12 cellular contexts compared by ENCODE assay signal in the genomic region with DNA sequence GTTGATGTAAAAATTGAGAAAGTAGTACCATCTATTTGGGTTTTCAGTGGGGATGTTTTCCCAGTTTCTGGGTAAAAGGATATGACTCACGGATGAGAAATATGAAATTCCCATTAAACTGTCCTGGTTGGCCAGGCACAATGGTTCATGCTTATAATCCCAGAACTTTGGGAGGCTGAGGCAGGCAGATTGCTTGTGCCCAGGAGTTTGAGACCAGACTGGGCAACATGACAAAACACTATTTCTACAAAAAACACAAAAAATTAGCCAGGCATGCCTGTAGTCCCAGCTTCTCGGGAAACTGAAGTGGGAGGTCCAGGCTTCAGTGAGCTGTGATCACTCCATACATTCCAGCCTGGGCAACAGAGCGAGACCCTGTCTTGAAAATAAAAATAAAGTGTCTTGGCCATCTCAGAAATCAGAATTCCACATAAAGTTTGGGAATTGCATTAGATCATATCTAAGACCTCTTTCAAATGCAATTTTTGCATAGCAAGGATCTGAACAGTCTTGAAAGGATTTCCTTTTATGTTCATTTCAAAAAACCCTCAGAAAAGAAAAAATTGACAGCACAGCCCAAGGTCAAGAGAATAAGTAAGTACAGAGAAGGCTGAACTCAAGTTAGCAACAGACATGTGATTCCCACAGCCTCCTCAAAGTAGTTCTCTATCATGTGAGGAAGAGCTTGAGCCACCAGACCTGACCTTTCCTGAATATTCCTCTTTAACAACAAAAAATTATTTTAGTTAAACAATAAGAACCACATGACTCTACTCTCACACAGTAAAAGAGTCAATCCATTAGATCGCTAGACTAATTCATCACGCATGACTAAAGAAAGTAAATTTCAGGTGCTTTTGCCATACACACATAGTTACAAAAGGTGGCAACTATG.
A peak's percentile ranks its signal among the peaks of the same experiment; 100 is the strongest.
DNase-seq lines count a peak whose midpoint lies in the region; ATAC-seq and TF ChIP-seq lines count a peak whose summit lies in the region.
"Had no signal": no experiment of that assay in that cellular context is flagged by ENCODE, and none has a peak within 500 bp of the region (broad histone marks: within the 10 kb centered on the region; RNA-seq: fewer than 3 reads in every experiment).

No MANE protein-coding gene starts in this region.

- CTCF ChIA-PET in naive thymus-derived CD4-positive, alpha-beta T cell (lab: Charles Lee), result no interaction called here

- ATAC-seq in psoas muscle, result no peak
- no peak for ATAC-seq in HG03196 (IDR thresholded peaks at IDR 0.05; ENCODE audit: unreplicated experiment)
- ATAC-seq in naive thymus-derived CD4-positive, alpha-beta T cell, result no peak
- ATAC-seq: sciatic nerve had no signal

- no peaks in the 10 kb centered on the region for H3K9me3 ChIP-seq in psoas muscle
- no peaks in the 10 kb centered on the region for H3K9me3 ChIP-seq in naive thymus-derived CD4-positive, alpha-beta T cell (ENCODE audit: control insufficient read depth in 2 of 3, low read length in 3 of 3)

- 71 to 77% (median 75%) methylated on average over 5 of the region's 5 CpGs for WGBS in psoas muscle, 3 donors

- H3K4me3 Mint-ChIP-seq in naive thymus-derived CD4-positive, alpha-beta T cell, result no peak overlapping the region
- H3K4me3 Mint-ChIP-seq: activated naive CD4-positive, alpha-beta T cell treated with anti-CD3 and anti-CD28 coated beads, Interleukin-2, amount 10 ng/mL, durations not matched to agents 7 days and 5 days; CD4-positive, CD25-positive, alpha-beta regulatory T cell had no signal

- no peaks in the 10 kb centered on the region for H3K36me3 ChIP-seq in psoas muscle (ENCODE audit: insufficient read depth in 1 of 2, low read depth in 1 of 2)
- no peaks in the 10 kb centered on the region for H3K36me3 ChIP-seq in naive thymus-derived CD4-positive, alpha-beta T cell (ENCODE audit: control insufficient read depth in 2 of 3, insufficient read depth in 3 of 3, low read length in 3 of 3)

- DNase-seq in AG10803 (ENCODE audit: low read depth) (peak; percentile 64), RPMI7951 (ENCODE audit: low read depth) (peak; percentile 66), fibroblast of gingiva (ENCODE audit: low read depth) (peak; percentile 13), psoas muscle (no peak), NK-92 (lab: John Stamatoyannopoulos, UW; ENCODE audit: unreplicated experiment) (no peak), ureter (ENCODE audit: low spot score) (no peak)
- DNase-seq in naive thymus-derived CD4-positive, alpha-beta T cell, result no peak
- DNase-seq: activated naive CD4-positive, alpha-beta T cell treated with anti-CD3 and anti-CD28 coated beads, Interleukin-2, amount 10 ng/mL, durations not matched to agents 7 days and 5 days; CD4-positive, CD25-positive, alpha-beta regulatory T cell; NCI-H2029 treated with DMSO at 0.1 percent for 48 hours had no signal

- H3K4me3 ChIP-seq in AG10803 (ENCODE audit: low read length), result no peak overlapping the region
- no peak overlapping the region for H3K4me3 ChIP-seq in psoas muscle
- H3K4me3 ChIP-seq in naive thymus-derived CD4-positive, alpha-beta T cell (ENCODE audit: low read length), result no peak overlapping the region

- POLR2A ChIA-PET in naive thymus-derived CD4-positive, alpha-beta T cell (lab: Charles Lee), result no interaction called here

- H3K27me3 Mint-ChIP-seq in naive thymus-derived CD4-positive, alpha-beta T cell, result peaks cover 5 to 21% (median 9%) of the 10 kb centered on the region in 5 donors
- H3K27me3 Mint-ChIP-seq: CD4-positive, CD25-positive, alpha-beta regulatory T cell had no signal

- H3K27ac ChIP-seq in psoas muscle, result peak overlapping the region; percentile 50
- no peak overlapping the region for H3K27ac ChIP-seq in naive thymus-derived CD4-positive, alpha-beta T cell (ENCODE audit: low read depth, low read length)

- H3K4me1 ChIP-seq in psoas muscle, result peaks cover 28% of the 10 kb centered on the region
- no peaks in the 10 kb centered on the region for H3K4me1 ChIP-seq in naive thymus-derived CD4-positive, alpha-beta T cell (ENCODE audit: control insufficient read depth in 2 of 2, insufficient read depth in 2 of 2, low read length in 2 of 2)

- no peaks in the 10 kb centered on the region for H3K27me3 ChIP-seq in psoas muscle (ENCODE audit: insufficient read depth in 3 of 3, low read length in 2 of 3)
- H3K27me3 ChIP-seq in naive thymus-derived CD4-positive, alpha-beta T cell (ENCODE audit: control insufficient read depth in 2 of 2, insufficient read depth in 2 of 2, low read length in 2 of 2), result no peaks in the 10 kb centered on the region

- H3K36me3 Mint-ChIP-seq in naive thymus-derived CD4-positive, alpha-beta T cell, result no peaks in the 10 kb centered on the region
- H3K36me3 Mint-ChIP-seq: activated naive CD4-positive, alpha-beta T cell treated with anti-CD3 and anti-CD28 coated beads, Interleukin-2, amount 10 ng/mL, durations not matched to agents 7 days and 5 days; CD4-positive, CD25-positive, alpha-beta regulatory T cell had no signal

- no peak overlapping the region for H3K27ac Mint-ChIP-seq in naive thymus-derived CD4-positive, alpha-beta T cell
- H3K27ac Mint-ChIP-seq: activated naive CD4-positive, alpha-beta T cell treated with anti-CD3 and anti-CD28 coated beads, Interleukin-2, amount 10 ng/mL, durations not matched to agents 7 days and 5 days; CD4-positive, CD25-positive, alpha-beta regulatory T cell had no signal

- H3K4me1 Mint-ChIP-seq in naive thymus-derived CD4-positive, alpha-beta T cell, result no peaks in the 10 kb centered on the region
- H3K4me1 Mint-ChIP-seq: activated naive CD4-positive, alpha-beta T cell treated with anti-CD3 and anti-CD28 coated beads, Interleukin-2, amount 10 ng/mL, durations not matched to agents 7 days and 5 days; CD4-positive, CD25-positive, alpha-beta regulatory T cell had no signal

- H3K9me3 Mint-ChIP-seq in naive thymus-derived CD4-positive, alpha-beta T cell, result peaks cover 0 to 5% (median 0%) of the 10 kb centered on the region in 11 donors
- H3K9me3 Mint-ChIP-seq: activated naive CD4-positive, alpha-beta T cell treated with anti-CD3 and anti-CD28 coated beads, Interleukin-2, amount 10 ng/mL, durations not matched to agents 7 days and 5 days had no signal

- intact Hi-C loops in psoas muscle (cut with DNase I), result no loop called here
- intact Hi-C loops in naive thymus-derived CD4-positive, alpha-beta T cell (cut with micrococcal nuclease), result no loop called here

- TF ChIP-seq CTCF in AG10803 (conservative IDR thresholded peaks at IDR 0.05; ENCODE audit: low read length), result no peak
- TF ChIP-seq CTCF in psoas muscle (IDR thresholded peaks at IDR 0.05), result no peak

Comparison
In these comparisons a context has a peak if more than half of its experiments do, and no peak if none do; other contexts are left out.
1. DNase-seq: peak in AG10803 (single experiment), RPMI7951 (single experiment) and fibroblast of gingiva (single experiment); none in psoas muscle (0 of 2), NK-92 (single experiment), ureter (single experiment) and naive thymus-derived CD4-positive, alpha-beta T cell (0 of 9).